ENCODE assay signal across 1 cellular context in the genomic region with DNA sequence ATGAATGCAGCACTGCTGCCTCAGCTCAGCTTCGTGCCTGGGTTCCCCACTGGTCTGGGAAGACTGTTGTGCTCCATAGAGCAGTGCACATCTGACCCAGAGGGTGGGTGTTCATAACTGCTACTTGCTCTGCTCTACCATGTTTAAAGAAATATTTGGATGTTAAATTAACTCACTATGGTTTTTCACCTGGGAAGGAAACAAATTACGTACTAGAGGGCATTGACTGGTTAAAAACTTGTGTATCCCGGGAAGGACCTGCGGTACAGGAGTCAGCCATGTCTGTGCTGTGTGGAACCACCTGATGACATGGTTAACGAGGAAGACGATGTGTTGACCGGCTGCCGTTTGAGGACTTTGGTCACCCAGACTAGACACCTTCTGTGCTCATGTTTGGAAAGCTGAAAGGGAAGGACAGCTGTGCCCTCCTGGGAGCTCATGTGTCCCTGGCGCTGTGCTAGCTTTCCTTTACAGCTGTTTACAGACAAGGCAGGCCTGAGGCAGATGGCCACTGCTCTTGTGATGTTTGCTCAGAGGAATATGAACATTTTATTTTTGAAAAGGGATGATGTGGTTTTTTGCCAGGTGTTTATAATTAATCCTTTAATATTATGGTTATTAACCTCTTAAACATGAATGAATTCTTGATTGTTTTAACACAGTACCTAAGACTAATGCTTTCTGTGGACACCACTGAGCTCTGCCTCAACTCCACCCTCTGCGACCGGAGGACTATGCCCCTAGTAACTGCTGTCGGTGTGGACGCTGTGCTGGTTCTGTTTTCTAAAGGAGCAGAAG.
TF ChIP-seq lines count a peak whose summit lies in the region.

No MANE protein-coding gene starts in this region.

TF ChIP-seq in HepG2, 621 proteins besides CTCF, POLR2A, EP300 and RAD21 (continued from another document and continues in another):
- TF ChIP-seq ZNF788 (CRISPR knock-in tag; IDR thresholded peaks at IDR 0.05; ENCODE audit: borderline replicate concordance) (peak; percentile 71; the same call in 1 of the 2 replicates), ZNF574 (CRISPR knock-in tag; IDR thresholded peaks at IDR 0.05) (peak; percentile 37; the same call in 1 of the 2 replicates), ZNF720 (CRISPR knock-in tag; IDR thresholded peaks at IDR 0.05) (no peak), NFKB2 (CRISPR knock-in tag; IDR thresholded peaks at IDR 0.05; ENCODE audit: borderline replicate concordance) (no peak), ARHGAP35 (CRISPR knock-in tag; IDR thresholded peaks at IDR 0.05; ENCODE audit: borderline replicate concordance) (no peak), MAX (IDR thresholded peaks at IDR 0.05) (peak; percentile 43; the same call in 1 of the 2 replicates), ZNF777 (CRISPR knock-in tag; IDR thresholded peaks at IDR 0.05) (no peak), ZNF598 (CRISPR knock-in tag; IDR thresholded peaks at IDR 0.05; ENCODE audit: borderline replicate concordance) (no peak), YY1 (IDR thresholded peaks at IDR 0.05; ENCODE audit: insufficient read depth, insufficient replicate concordance, low read depth, low read length) (peak; percentile 42), RBFOX2 (IDR thresholded peaks at IDR 0.05; ENCODE audit: low read depth, low read length) (no peak), MEIS1 (CRISPR knock-in tag; IDR thresholded peaks at IDR 0.05; ENCODE audit: borderline replicate concordance) (no peak), DMAP1 (CRISPR knock-in tag; IDR thresholded peaks at IDR 0.05) (no peak), NCOR1 (IDR thresholded peaks at IDR 0.05; ENCODE audit: borderline replicate concordance, low read length) (peak; percentile 66; the same call in 1 of the 2 replicates), TBX3 (IDR thresholded peaks at IDR 0.05; ENCODE audit: borderline replicate concordance) (peak; percentile 53), ETV5 (CRISPR knock-in tag; IDR thresholded peaks at IDR 0.05; ENCODE audit: borderline replicate concordance) (peak; percentile 35; the same call in 1 of the 2 replicates), ZSCAN9 (CRISPR knock-in tag; IDR thresholded peaks at IDR 0.05; ENCODE audit: borderline replicate concordance) (no peak), ZBTB38 (CRISPR knock-in tag; IDR thresholded peaks at IDR 0.05) (peak; percentile 89), ZNF138 (CRISPR knock-in tag; IDR thresholded peaks at IDR 0.05; ENCODE audit: low read depth) (no peak), ATM (IDR thresholded peaks at IDR 0.05; ENCODE audit: borderline replicate concordance) (no peak), ZNF567 (CRISPR knock-in tag; IDR thresholded peaks at IDR 0.05; ENCODE audit: borderline replicate concordance) (0 out of 2 replicates have a peak, but pooled peaks have one; percentile 37), ARID5B (CRISPR knock-in tag; IDR thresholded peaks at IDR 0.05) (peak; percentile 78)
- TF ChIP-seq, protein P1, sequence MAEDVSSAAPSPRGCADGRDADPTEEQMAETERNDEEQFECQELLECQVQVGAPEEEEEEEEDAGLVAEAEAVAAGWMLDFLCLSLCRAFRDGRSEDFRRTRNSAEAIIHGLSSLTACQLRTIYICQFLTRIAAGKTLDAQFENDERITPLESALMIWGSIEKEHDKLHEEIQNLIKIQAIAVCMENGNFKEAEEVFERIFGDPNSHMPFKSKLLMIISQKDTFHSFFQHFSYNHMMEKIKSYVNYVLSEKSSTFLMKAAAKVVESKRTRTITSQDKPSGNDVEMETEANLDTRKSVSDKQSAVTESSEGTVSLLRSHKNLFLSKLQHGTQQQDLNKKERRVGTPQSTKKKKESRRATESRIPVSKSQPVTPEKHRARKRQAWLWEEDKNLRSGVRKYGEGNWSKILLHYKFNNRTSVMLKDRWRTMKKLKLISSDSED (CRISPR knock-in tag; IDR thresholded peaks at IDR 0.05), result no peak
- TF ChIP-seq, protein P2, sequence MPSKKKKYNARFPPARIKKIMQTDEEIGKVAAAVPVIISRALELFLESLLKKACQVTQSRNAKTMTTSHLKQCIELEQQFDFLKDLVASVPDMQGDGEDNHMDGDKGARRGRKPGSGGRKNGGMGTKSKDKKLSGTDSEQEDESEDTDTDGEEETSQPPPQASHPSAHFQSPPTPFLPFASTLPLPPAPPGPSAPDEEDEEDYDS (CRISPR knock-in tag; IDR thresholded peaks at IDR 0.05), result peak; percentile 17; the same call in 1 of the 2 replicates
- TF ChIP-seq, protein P3, sequence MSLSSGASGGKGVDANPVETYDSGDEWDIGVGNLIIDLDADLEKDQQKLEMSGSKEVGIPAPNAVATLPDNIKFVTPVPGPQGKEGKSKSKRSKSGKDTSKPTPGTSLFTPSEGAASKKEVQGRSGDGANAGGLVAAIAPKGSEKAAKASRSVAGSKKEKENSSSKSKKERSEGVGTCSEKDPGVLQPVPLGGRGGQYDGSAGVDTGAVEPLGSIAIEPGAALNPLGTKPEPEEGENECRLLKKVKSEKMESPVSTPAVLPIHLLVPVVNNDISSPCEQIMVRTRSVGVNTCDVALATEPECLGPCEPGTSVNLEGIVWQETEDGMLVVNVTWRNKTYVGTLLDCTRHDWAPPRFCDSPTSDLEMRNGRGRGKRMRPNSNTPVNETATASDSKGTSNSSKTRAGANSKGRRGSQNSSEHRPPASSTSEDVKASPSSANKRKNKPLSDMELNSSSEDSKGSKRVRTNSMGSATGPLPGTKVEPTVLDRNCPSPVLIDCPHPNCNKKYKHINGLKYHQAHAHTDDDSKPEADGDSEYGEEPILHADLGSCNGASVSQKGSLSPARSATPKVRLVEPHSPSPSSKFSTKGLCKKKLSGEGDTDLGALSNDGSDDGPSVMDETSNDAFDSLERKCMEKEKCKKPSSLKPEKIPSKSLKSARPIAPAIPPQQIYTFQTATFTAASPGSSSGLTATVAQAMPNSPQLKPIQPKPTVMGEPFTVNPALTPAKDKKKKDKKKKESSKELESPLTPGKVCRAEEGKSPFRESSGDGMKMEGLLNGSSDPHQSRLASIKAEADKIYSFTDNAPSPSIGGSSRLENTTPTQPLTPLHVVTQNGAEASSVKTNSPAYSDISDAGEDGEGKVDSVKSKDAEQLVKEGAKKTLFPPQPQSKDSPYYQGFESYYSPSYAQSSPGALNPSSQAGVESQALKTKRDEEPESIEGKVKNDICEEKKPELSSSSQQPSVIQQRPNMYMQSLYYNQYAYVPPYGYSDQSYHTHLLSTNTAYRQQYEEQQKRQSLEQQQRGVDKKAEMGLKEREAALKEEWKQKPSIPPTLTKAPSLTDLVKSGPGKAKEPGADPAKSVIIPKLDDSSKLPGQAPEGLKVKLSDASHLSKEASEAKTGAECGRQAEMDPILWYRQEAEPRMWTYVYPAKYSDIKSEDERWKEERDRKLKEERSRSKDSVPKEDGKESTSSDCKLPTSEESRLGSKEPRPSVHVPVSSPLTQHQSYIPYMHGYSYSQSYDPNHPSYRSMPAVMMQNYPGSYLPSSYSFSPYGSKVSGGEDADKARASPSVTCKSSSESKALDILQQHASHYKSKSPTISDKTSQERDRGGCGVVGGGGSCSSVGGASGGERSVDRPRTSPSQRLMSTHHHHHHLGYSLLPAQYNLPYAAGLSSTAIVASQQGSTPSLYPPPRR (CRISPR knock-in tag; IDR thresholded peaks at IDR 0.05; ENCODE audit: borderline replicate concordance), result peak; percentile 55; the same call in 1 of the 2 replicates
- TF ChIP-seq, protein P4, sequence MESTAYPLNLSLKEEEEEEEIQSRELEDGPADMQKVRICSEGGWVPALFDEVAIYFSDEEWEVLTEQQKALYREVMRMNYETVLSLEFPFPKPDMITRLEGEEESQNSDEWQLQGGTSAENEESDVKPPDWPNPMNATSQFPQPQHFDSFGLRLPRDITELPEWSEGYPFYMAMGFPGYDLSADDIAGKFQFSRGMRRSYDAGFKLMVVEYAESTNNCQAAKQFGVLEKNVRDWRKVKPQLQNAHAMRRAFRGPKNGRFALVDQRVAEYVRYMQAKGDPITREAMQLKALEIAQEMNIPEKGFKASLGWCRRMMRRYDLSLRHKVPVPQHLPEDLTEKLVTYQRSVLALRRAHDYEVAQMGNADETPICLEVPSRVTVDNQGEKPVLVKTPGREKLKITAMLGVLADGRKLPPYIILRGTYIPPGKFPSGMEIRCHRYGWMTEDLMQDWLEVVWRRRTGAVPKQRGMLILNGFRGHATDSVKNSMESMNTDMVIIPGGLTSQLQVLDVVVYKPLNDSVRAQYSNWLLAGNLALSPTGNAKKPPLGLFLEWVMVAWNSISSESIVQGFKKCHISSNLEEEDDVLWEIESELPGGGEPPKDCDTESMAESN (CRISPR knock-in tag; conservative IDR thresholded peaks at IDR 0.05), result no peak
- TF ChIP-seq, protein P5, sequence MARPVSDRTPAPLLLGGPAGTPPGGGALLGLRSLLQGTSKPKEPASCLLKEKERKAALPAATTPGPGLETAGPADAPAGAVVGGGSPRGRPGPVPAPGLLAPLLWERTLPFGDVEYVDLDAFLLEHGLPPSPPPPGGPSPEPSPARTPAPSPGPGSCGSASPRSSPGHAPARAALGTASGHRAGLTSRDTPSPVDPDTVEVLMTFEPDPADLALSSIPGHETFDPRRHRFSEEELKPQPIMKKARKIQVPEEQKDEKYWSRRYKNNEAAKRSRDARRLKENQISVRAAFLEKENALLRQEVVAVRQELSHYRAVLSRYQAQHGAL (CRISPR knock-in tag; IDR thresholded peaks at IDR 0.05; ENCODE audit: not compliant biosample characterization), result no peak
- TF ChIP-seq, protein P6, sequence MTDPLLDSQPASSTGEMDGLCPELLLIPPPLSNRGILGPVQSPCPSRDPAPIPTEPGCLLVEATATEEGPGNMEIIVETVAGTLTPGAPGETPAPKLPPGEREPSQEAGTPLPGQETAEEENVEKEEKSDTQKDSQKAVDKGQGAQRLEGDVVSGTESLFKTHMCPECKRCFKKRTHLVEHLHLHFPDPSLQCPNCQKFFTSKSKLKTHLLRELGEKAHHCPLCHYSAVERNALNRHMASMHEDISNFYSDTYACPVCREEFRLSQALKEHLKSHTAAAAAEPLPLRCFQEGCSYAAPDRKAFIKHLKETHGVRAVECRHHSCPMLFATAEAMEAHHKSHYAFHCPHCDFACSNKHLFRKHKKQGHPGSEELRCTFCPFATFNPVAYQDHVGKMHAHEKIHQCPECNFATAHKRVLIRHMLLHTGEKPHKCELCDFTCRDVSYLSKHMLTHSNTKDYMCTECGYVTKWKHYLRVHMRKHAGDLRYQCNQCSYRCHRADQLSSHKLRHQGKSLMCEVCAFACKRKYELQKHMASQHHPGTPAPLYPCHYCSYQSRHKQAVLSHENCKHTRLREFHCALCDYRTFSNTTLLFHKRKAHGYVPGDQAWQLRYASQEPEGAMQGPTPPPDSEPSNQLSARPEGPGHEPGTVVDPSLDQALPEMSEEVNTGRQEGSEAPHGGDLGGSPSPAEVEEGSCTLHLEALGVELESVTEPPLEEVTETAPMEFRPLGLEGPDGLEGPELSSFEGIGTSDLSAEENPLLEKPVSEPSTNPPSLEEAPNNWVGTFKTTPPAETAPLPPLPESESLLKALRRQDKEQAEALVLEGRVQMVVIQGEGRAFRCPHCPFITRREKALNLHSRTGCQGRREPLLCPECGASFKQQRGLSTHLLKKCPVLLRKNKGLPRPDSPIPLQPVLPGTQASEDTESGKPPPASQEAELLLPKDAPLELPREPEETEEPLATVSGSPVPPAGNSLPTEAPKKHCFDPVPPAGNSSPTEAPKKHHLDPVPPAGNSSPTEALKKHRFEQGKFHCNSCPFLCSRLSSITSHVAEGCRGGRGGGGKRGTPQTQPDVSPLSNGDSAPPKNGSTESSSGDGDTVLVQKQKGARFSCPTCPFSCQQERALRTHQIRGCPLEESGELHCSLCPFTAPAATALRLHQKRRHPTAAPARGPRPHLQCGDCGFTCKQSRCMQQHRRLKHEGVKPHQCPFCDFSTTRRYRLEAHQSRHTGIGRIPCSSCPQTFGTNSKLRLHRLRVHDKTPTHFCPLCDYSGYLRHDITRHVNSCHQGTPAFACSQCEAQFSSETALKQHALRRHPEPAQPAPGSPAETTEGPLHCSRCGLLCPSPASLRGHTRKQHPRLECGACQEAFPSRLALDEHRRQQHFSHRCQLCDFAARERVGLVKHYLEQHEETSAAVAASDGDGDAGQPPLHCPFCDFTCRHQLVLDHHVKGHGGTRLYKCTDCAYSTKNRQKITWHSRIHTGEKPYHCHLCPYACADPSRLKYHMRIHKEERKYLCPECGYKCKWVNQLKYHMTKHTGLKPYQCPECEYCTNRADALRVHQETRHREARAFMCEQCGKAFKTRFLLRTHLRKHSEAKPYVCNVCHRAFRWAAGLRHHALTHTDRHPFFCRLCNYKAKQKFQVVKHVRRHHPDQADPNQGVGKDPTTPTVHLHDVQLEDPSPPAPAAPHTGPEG (CRISPR knock-in tag; IDR thresholded peaks at IDR 0.05), result no peak
